Comparison of ENCODE assay signal across 8 cellular contexts in genomic region chr3:71579934-71580318, GRCh38. TPM values are rescaled to one million over a fixed set of nuclear protein-coding genes. Genes with fewer than 3 reads are reported as not detected.
A peak's percentile ranks its signal among the peaks of the same experiment; 100 is the strongest.
DNase-seq lines count a peak whose midpoint lies in the region; ATAC-seq and TF ChIP-seq lines count a peak whose summit lies in the region.

No MANE protein-coding gene starts in this region.

- no peak overlapping the region for H2AFZ ChIP-seq in osteoblast (ENCODE audit: low read length)

- H3K4me3 ChIP-seq in cardiac fibroblast (replicated peaks in 1 of 2; ENCODE audit: low read depth in 2 of 2, low read length in 2 of 2) (no peak overlapping the region), osteoblast (ENCODE audit: insufficient read depth, low read length) (peak overlapping the region; percentile 87), testis (no peak overlapping the region), H7 (ENCODE audit: insufficient read depth, low read depth, low read length) (no peak overlapping the region)

- H3K36me3 ChIP-seq in osteoblast (ENCODE audit: insufficient read depth, low read length) = peaks cover 26% of the 10 kb centered on the region
- H3K36me3 ChIP-seq in testis (ENCODE audit: low read depth, missing control alignments) = no peaks in the 10 kb centered on the region
- no peaks in the 10 kb centered on the region for H3K36me3 ChIP-seq in H7 (replicated peaks; ENCODE audit: control insufficient read depth, insufficient read depth, low read length)

- H3K27ac ChIP-seq in osteoblast (ENCODE audit: low read depth, low read length) (peak overlapping the region; percentile 89), testis (no peak overlapping the region)

- intact Hi-C loops in testis (cut with DNase I; ENCODE audit: low total_unique reads) = no loop called here

- H4K20me1 ChIP-seq in osteoblast (ENCODE audit: insufficient read depth, low read length) = no peaks in the 10 kb centered on the region

- H3K79me2 ChIP-seq in osteoblast (ENCODE audit: insufficient read depth, low read length) = peaks cover 95% of the 10 kb centered on the region

- peaks cover 27% of the 10 kb centered on the region for H3K4me1 ChIP-seq in osteoblast (ENCODE audit: insufficient read depth, low read length)
- peaks cover 3% of the 10 kb centered on the region for H3K4me1 ChIP-seq in testis

- DNase-seq in ELR (ENCODE audit: low read depth) = peak; percentile 57
- peak; percentile 64 for DNase-seq in NCI-H2171 treated with DMSO at 0.1 percent for 48 hours (lab: John Stamatoyannopoulos, UW)
- peak; percentile 13 to 37 for DNase-seq in cardiac fibroblast (ENCODE audit: low read depth in 2 of 2)
- peak; percentile 74 for DNase-seq in osteoblast (ENCODE audit: insufficient read length, low spot score, missing footprints)
- no peak for DNase-seq in testis
- no peak for DNase-seq in NCI-H1048 (lab: John Stamatoyannopoulos, UW)
- no peak for DNase-seq in H7

- no peaks in the 10 kb centered on the region for H3K27me3 ChIP-seq in osteoblast (ENCODE audit: insufficient read depth, low read length)
- H3K27me3 ChIP-seq in testis = no peaks in the 10 kb centered on the region
- H3K27me3 ChIP-seq in H7 (ENCODE audit: control insufficient read depth, insufficient read depth, low read length) = peaks cover 21% of the 10 kb centered on the region

- 62% methylated on average over 3 of the region's 3 CpGs for WGBS in testis, 2 donors

- ATAC-seq in GM19023 (IDR thresholded peaks at IDR 0.05; ENCODE audit: unreplicated experiment) = no peak

- TF ChIP-seq POLR2A in testis (IDR thresholded peaks at IDR 0.05) = no peak

- TF ChIP-seq CTCF in cardiac fibroblast (IDR thresholded peaks at IDR 0.05; ENCODE audit: low read depth, low read length) = no peak
- TF ChIP-seq CTCF in osteoblast (IDR thresholded peaks at IDR 0.05; ENCODE audit: extremely low read depth, low read depth, low read length) = no peak
- TF ChIP-seq CTCF in testis (IDR thresholded peaks at IDR 0.05) = no peak

- H3K9me3 ChIP-seq in osteoblast (ENCODE audit: low read depth, low read length) = no peaks in the 10 kb centered on the region
- no peaks in the 10 kb centered on the region for H3K9me3 ChIP-seq in testis

- H3K4me2 ChIP-seq in osteoblast (ENCODE audit: insufficient read depth, low read length) = peak overlapping the region; percentile 95

RNA-seq across cellular contexts. Expression of gene FOXP1, which starts 3.6 kb away (rescaled TPM):
- total RNA-seq in osteoblast (195 and 228 TPM in 2 replicates), testis (100 to 1,000 TPM in 1 of 2 donors, 10 to 100 TPM in 1; 75.9 to 105 TPM)
- polyA plus RNA-seq in testis (ENCODE audit: insufficient read depth, low read depth, low replicate concordance) = 37.8 TPM
- total RNA-seq in H7 (2014; rRNA removed; shearing (Covaris generic)) = 22.4 and 24.7 TPM in 2 replicates

Comparison
In these comparisons a context has a peak if more than half of its experiments do, and no peak if none do; other contexts are left out.
1. DNase-seq: peak in ELR (single experiment), NCI-H2171 treated with DMSO at 0.1 percent for 48 hours (single experiment), cardiac fibroblast (2 of 2) and osteoblast (single experiment); none in testis (single experiment), NCI-H1048 (single experiment) and H7 (single experiment).